9 cellular contexts compared by ENCODE assay signal in the genomic region with DNA sequence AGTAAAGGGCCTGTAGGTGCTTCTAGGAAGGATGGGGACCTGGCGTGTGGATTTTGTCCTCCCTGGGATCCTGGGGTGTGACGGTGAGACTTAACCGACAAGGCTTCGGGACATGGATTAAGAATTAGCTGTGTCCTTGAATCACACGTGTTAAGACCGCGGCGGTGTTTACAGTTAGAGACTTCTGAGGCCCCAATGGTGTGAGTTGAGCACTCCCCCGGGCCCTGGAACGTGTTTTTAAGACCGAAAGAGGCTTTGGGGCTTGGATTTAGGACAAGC. TPM values are rescaled to one million over a fixed set of nuclear protein-coding genes. Genes with fewer than 3 reads are reported as not detected.
DNase-seq lines count a peak whose midpoint lies in the region; ATAC-seq and TF ChIP-seq lines count a peak whose summit lies in the region.
"Had no signal": no experiment of that assay in that cellular context is flagged by ENCODE, and none has a peak within 500 bp of the region (broad histone marks: within the 10 kb centered on the region; RNA-seq: fewer than 3 reads in every experiment).

No MANE protein-coding gene starts in this region.

- CTCF ChIA-PET in Panc1 (lab: Charles Lee), result interaction anchor here (0.6 to 1.1 kb wide), 2 partner anchors 43 to 176 kb away, joined by 3 to 8 read pairs; a partner anchor contains a TSS

- H3K14ac ChIP-seq in trophoblast cell (ENCODE audit: low read length), result no peak overlapping the region

- no peak overlapping the region for H2BK12ac ChIP-seq in trophoblast cell (ENCODE audit: low read length)

- intact Hi-C loops in Panc1 (cut with micrococcal nuclease; ENCODE audit: unreplicated experiment), result loop anchor here (10.0 kb wide), 1 partner anchor 74 kb away; a partner anchor contains a TSS
- intact Hi-C loops in esophagus muscularis mucosa (cut with DNase I), result loop anchor here (5.0 kb wide), 1 partner anchor 122 kb away; no protein-coding TSS in a partner anchor

- WGBS in esophagus muscularis mucosa, result 15% methylated on average over 11 of the region's 11 CpGs
- no CpG with 5 or more reads among the region's 11 CpGs for WGBS in trophoblast cell (ENCODE audit: extremely low coverage, insufficient coverage, insufficient read length)

- H3K27ac ChIP-seq in Panc1 (ENCODE audit: low read length) (peak overlapping the region; percentile 79), esophagus muscularis mucosa (replicated peaks in 1 of 4) (peak overlapping the region; percentile 87 to 94 (median 92)), trophoblast cell (ENCODE audit: low read depth, low read length) (no peak overlapping the region)

- no peak overlapping the region for H2BK5ac ChIP-seq in trophoblast cell (ENCODE audit: low read depth, low read length, poor library complexity)

- no peak overlapping the region for H4K8ac ChIP-seq in trophoblast cell (ENCODE audit: low read depth, low read length)

- no peak for TF ChIP-seq POLR2A in esophagus muscularis mucosa (IDR thresholded peaks at IDR 0.05; ENCODE audit: low read depth)

- peaks cover 3% of the 10 kb centered on the region for H3K79me1 ChIP-seq in trophoblast cell (ENCODE audit: low read length)

- H3K36me3 ChIP-seq in Panc1 (ENCODE audit: control insufficient read depth, insufficient read depth, low read length), result no peaks in the 10 kb centered on the region
- peaks cover 0 to 4% (median 0%) of the 10 kb centered on the region in 4 donors for H3K36me3 ChIP-seq in esophagus muscularis mucosa
- H3K36me3 ChIP-seq in trophoblast cell (ENCODE audit: control insufficient read depth in 1 of 2, insufficient read depth in 2 of 2, low read length in 2 of 2), result no peaks in the 10 kb centered on the region

- no peak for ATAC-seq in Panc1
- ATAC-seq in GM19023 (IDR thresholded peaks at IDR 0.05; ENCODE audit: unreplicated experiment), result no peak

- no peak overlapping the region for H4K91ac ChIP-seq in trophoblast cell (ENCODE audit: low read depth, low read length)

- H3K79me2 ChIP-seq in trophoblast cell (ENCODE audit: control insufficient read depth, insufficient read depth, low read length, poor library complexity), result peaks cover 3% of the 10 kb centered on the region

- no peak for DNase-seq in Panc1 (ENCODE audit: low read depth, low spot score)
- no peak for DNase-seq in esophagus muscularis mucosa (ENCODE audit: extremely low spot score)
- DNase-seq in trophoblast cell, result no peak
- no peak for DNase-seq in SKM-1 (lab: John Stamatoyannopoulos, UW; ENCODE audit: unreplicated experiment)
- no peak for DNase-seq in HuH-7.5 (ENCODE audit: low spot score)
- DNase-seq in Ammon's horn (ENCODE audit: low spot score), result no peak

- no peaks in the 10 kb centered on the region for H3K27me3 ChIP-seq in Panc1 (ENCODE audit: control insufficient read depth, insufficient read depth, low read length)
- no peaks in the 10 kb centered on the region for H3K27me3 ChIP-seq in esophagus muscularis mucosa
- peaks cover 6% of the 10 kb centered on the region for H3K27me3 ChIP-seq in trophoblast cell (ENCODE audit: insufficient read depth, low read length)

- TF ChIP-seq CTCF in Panc1 (IDR thresholded peaks at IDR 0.05), result no peak
- TF ChIP-seq CTCF in esophagus muscularis mucosa (IDR thresholded peaks at IDR 0.05), result no peak

- TF ChIP-seq EP300 in esophagus muscularis mucosa (IDR thresholded peaks at IDR 0.05), result no peak

- H2BK120ac ChIP-seq in trophoblast cell (ENCODE audit: insufficient read depth, low read length, poor library complexity), result no peak overlapping the region

- H2AFZ ChIP-seq in trophoblast cell (ENCODE audit: insufficient read depth, low read length, poor library complexity), result peak overlapping the region; percentile 74

- POLR2A ChIA-PET in Panc1 (lab: Charles Lee), result no interaction called here

- H4K12ac ChIP-seq in trophoblast cell (ENCODE audit: low read depth, low read length), result no peak overlapping the region

- H3K4me1 ChIP-seq in Panc1 (ENCODE audit: control insufficient read depth, insufficient read depth, low read length) (peaks cover 6% of the 10 kb centered on the region), esophagus muscularis mucosa (peaks cover 28 to 57% (median 43%) of the 10 kb centered on the region in 4 donors), trophoblast cell (ENCODE audit: control insufficient read depth in 1 of 2, insufficient read depth in 2 of 2, low read length in 2 of 2) (peaks cover 4 to 6% of the 10 kb centered on the region in 2 experiments)

- peak overlapping the region; percentile 41; the same call in 1 of the 2 replicates for H3K4me3 ChIP-seq in GM08714 (ENCODE audit: low read length)
- H3K4me3 ChIP-seq in Panc1 (ENCODE audit: low read depth in 2 of 2, low read length in 2 of 2), result peak overlapping the region; percentile 58 to 77
- H3K4me3 ChIP-seq in esophagus muscularis mucosa, result peak overlapping the region; percentile 63 to 94 (median 75)
- H3K4me3 ChIP-seq in trophoblast cell (ENCODE audit: low read depth, low read length), result peak overlapping the region; percentile 71

- in situ Hi-C loops in Panc1 (cut with HindIII; ENCODE audit: low pct_unique_long_range_greater_than_20kb, low sequenced_read_pairs), result no loop called here

- H3K9me3 ChIP-seq in Panc1 (ENCODE audit: control insufficient read depth, insufficient read depth, low read depth, low read length) (no peaks in the 10 kb centered on the region), esophagus muscularis mucosa (no peaks in the 10 kb centered on the region), trophoblast cell (ENCODE audit: insufficient read depth, low read depth, low read length) (no peaks in the 10 kb centered on the region)

- no peak overlapping the region for H3K23ac ChIP-seq in trophoblast cell (ENCODE audit: low read length)

- H2AK5ac ChIP-seq in trophoblast cell (ENCODE audit: low read length), result no peak overlapping the region

- H3K9ac ChIP-seq in trophoblast cell (ENCODE audit: low read length), result no peak overlapping the region

- BruUV-seq in Panc1 (replicated peaks; lab: Mats Ljungman, UMichigan), result no TSS peak

- H3K18ac ChIP-seq in trophoblast cell (ENCODE audit: low read length), result no peak overlapping the region

- H3K4me2 ChIP-seq in trophoblast cell (ENCODE audit: low read length), result peak overlapping the region; percentile 82

- H3K4ac ChIP-seq in trophoblast cell (ENCODE audit: low read depth, low read length), result no peak overlapping the region

RNA-seq across cellular contexts. Expression of a gene that starts 1.3 kb away (rescaled TPM):
- total RNA-seq in Panc1 (2021; ENCODE audit: unreplicated experiment) (5.4 TPM), esophagus muscularis mucosa (10 to 100 TPM; 15.9 to 26.1 (median 19.4) TPM)
- polyA plus RNA-seq in Panc1 (2012; ENCODE audit: insufficient read length), result 10.3 TPM
- polyA plus RNA-seq in trophoblast cell (2013), result 4.7 and 5.0 TPM in 2 replicates

RNA-seq across cellular contexts. Expression of a gene that starts 8.3 kb away (rescaled TPM):
- total RNA-seq in Panc1 (2021; ENCODE audit: unreplicated experiment) (not detected), esophagus muscularis mucosa (not detected)
- polyA plus RNA-seq in Panc1 (2012; ENCODE audit: insufficient read length), result not detected
- polyA plus RNA-seq in trophoblast cell (2013), result not detected in 2 replicates
- total RNA-seq: myocyte had no signal

RNA-seq across cellular contexts. Expression of a gene that starts 20.6 kb away (rescaled TPM):
- total RNA-seq in Panc1 (2021; ENCODE audit: unreplicated experiment), result 0.39 TPM
- 0.71 TPM for polyA plus RNA-seq in Panc1 (2012; ENCODE audit: insufficient read length)
- total RNA-seq in esophagus muscularis mucosa, result under 1 TPM in 2 of 4 donors, not detected in 2; 0.26 to 0.75 TPM
- polyA plus RNA-seq in trophoblast cell (2013), result 0.07 TPM in 2 replicates

RNA-seq across cellular contexts. Expression of a gene that starts 42.4 kb away (rescaled TPM):
- total RNA-seq in Panc1 (2021; ENCODE audit: unreplicated experiment) (58.2 TPM), esophagus muscularis mucosa (10 to 100 TPM; 39.0 to 75.5 (median 49.9) TPM)
- polyA plus RNA-seq in Panc1 (2012; ENCODE audit: insufficient read length), result 57.8 TPM
- 107 and 108 TPM in 2 replicates for polyA plus RNA-seq in trophoblast cell (2013)

RNA-seq across cellular contexts. Expression of a gene that starts 49.2 kb away (rescaled TPM):
- 42.1 TPM for total RNA-seq in Panc1 (2021; ENCODE audit: unreplicated experiment)
- polyA plus RNA-seq in Panc1 (2012; ENCODE audit: insufficient read length), result 70.2 TPM
- total RNA-seq in esophagus muscularis mucosa, result 10 to 100 TPM; 24.5 to 66.1 (median 56.1) TPM
- 44.4 and 46.3 TPM in 2 replicates for polyA plus RNA-seq in trophoblast cell (2013)
